In genomic region chr19:49669511-49669910, GRCh38 we compare ENCODE assay signal across 25 cellular contexts. TPM values are rescaled to one million over a fixed set of nuclear protein-coding genes. Genes with fewer than 3 reads are reported as not detected.
DNase-seq lines count a peak whose midpoint lies in the region; ATAC-seq and TF ChIP-seq lines count a peak whose summit lies in the region.
"Had no signal": no experiment of that assay in that cellular context is flagged by ENCODE, and none has a peak within 500 bp of the region (broad histone marks: within the 10 kb centered on the region; RNA-seq: fewer than 3 reads in every experiment).

No MANE protein-coding gene starts in this region.

- H3K36me3 Mint-ChIP-seq in H9 (ENCODE audit: insufficient read depth in 1 of 3, low read depth in 3 of 3), result peaks cover 22 to 48% (median 42%) of the 10 kb centered on the region in 3 experiments; a peak in 6 of 7 replicates
- peaks cover 12% of the 10 kb centered on the region for H3K36me3 Mint-ChIP-seq in endothelial cell (ENCODE audit: low read depth, unreplicated experiment)
- peaks cover 13% of the 10 kb centered on the region for H3K36me3 Mint-ChIP-seq in neural progenitor cell

- H3K4me3 ChIP-seq in neural progenitor cell, result no peak overlapping the region
- H3K4me3 ChIP-seq: A549 had no signal

- no peaks in the 10 kb centered on the region for H3K4me1 ChIP-seq in H9 (ENCODE audit: insufficient read depth, low read length)
- H3K4me1 ChIP-seq in neural progenitor cell, result peaks cover 7% of the 10 kb centered on the region

- H3K4me1 Mint-ChIP-seq in H9, result peaks cover 18 to 31% of the 10 kb centered on the region in 2 experiments
- H3K4me1 Mint-ChIP-seq in endothelial cell (ENCODE audit: unreplicated experiment), result peaks cover 18% of the 10 kb centered on the region
- peaks cover 24% of the 10 kb centered on the region for H3K4me1 Mint-ChIP-seq in neural progenitor cell

- H3K9me3 Mint-ChIP-seq in H9 (peaks cover 0 to 1% of the 10 kb centered on the region in 2 experiments; a peak in 2 of 5 replicates), endothelial cell (ENCODE audit: unreplicated experiment) (no peaks in the 10 kb centered on the region), neural progenitor cell (no peaks in the 10 kb centered on the region)
- H3K9me3 Mint-ChIP-seq: CD8-positive, alpha-beta T cell had no signal

- H3K27ac Mint-ChIP-seq in H9 (peak overlapping the region; percentile 8 to 45 (median 34); a peak in 2 of 7 replicates), endothelial cell (ENCODE audit: unreplicated experiment) (no peak overlapping the region), neural progenitor cell (no peak overlapping the region)
- H3K27ac Mint-ChIP-seq: CD8-positive, alpha-beta T cell had no signal

- no peak overlapping the region for H4K91ac ChIP-seq in H9 (ENCODE audit: insufficient read length, low read depth, low read length)

- H3K23ac ChIP-seq in H9 (ENCODE audit: insufficient read length, low read depth, low read length), result no peak overlapping the region

- no CpG with 5 or more reads among the region's 3 CpGs for WGBS in H9 (ENCODE audit: extremely low coverage, insufficient read length, low lambda C conversion rate)

- H3K4me2 ChIP-seq in H9 (ENCODE audit: insufficient read depth, insufficient read length, low read length) (no peak overlapping the region), neural progenitor cell (no peak overlapping the region)
- H3K4me2 ChIP-seq: A549 had no signal

- H4K20me1 ChIP-seq in H9 (ENCODE audit: control insufficient read depth, insufficient read depth, insufficient read length) (no peaks in the 10 kb centered on the region), neural progenitor cell (ENCODE audit: low read depth) (peaks cover 7% of the 10 kb centered on the region)

- no peak overlapping the region for H3T11ph ChIP-seq in H9 (ENCODE audit: low read length)

- H3K14ac ChIP-seq in H9 (ENCODE audit: insufficient read depth, low read length), result no peak overlapping the region

- TF ChIP-seq CTCF in H9 (conservative IDR thresholded peaks at IDR 0.05) (no peak), endothelial cell (IDR thresholded peaks at IDR 0.05; ENCODE audit: unreplicated experiment) (no peak), neural progenitor cell (IDR thresholded peaks at IDR 0.05) (no peak)

- H3K4ac ChIP-seq in H9 (ENCODE audit: low read depth, low read length), result no peak overlapping the region

- H2BK20ac ChIP-seq in H9 (ENCODE audit: low read depth, low read length, poor library complexity, severe bottlenecking), result no peak overlapping the region

- intact Hi-C loops in cardiac septum (cut with DNase I), result no loop called here

- peak overlapping the region in 1 of 2 experiments; percentile 31; a peak in 2 of 5 replicates for H3K4me3 Mint-ChIP-seq in H9
- peak overlapping the region; percentile 1 for H3K4me3 Mint-ChIP-seq in endothelial cell (ENCODE audit: unreplicated experiment)
- H3K4me3 Mint-ChIP-seq in neural progenitor cell, result peak overlapping the region; percentile 9
- H3K4me3 Mint-ChIP-seq: CD8-positive, alpha-beta T cell had no signal

- peaks cover 11% of the 10 kb centered on the region for H3K79me1 ChIP-seq in H9 (ENCODE audit: insufficient read depth, low read depth, low read length, poor library complexity, severe bottlenecking)

- H3K23me2 ChIP-seq in H9 (ENCODE audit: insufficient read length, low read depth, low read length, poor library complexity, severe bottlenecking), result peaks cover 16% of the 10 kb centered on the region

- H3K18ac ChIP-seq in H9 (ENCODE audit: insufficient read length, low read depth, low read length), result no peak overlapping the region

- H3K9ac ChIP-seq in H9 (ENCODE audit: extremely low read depth, insufficient read length, low read length), result no peak overlapping the region
- no peak overlapping the region for H3K9ac ChIP-seq in neural progenitor cell

- no peak overlapping the region for H2BK5ac ChIP-seq in H9 (ENCODE audit: insufficient read length, low read length)

- no peak for ATAC-seq in GM18502 (IDR thresholded peaks at IDR 0.05; ENCODE audit: poor library complexity, unreplicated experiment)
- no peak for ATAC-seq in GM18519 (IDR thresholded peaks at IDR 0.05; ENCODE audit: low FRiP score, unreplicated experiment)
- ATAC-seq: A549; CD8-positive, alpha-beta T cell had no signal

- H3K27me3 Mint-ChIP-seq in H9 (ENCODE audit: low read depth) (peaks cover 3% of the 10 kb centered on the region), endothelial cell (ENCODE audit: unreplicated experiment) (peaks cover 14% of the 10 kb centered on the region), neural progenitor cell (ENCODE audit: insufficient read depth, low read depth) (no peaks in the 10 kb centered on the region)

- H3K56ac ChIP-seq in H9 (ENCODE audit: insufficient read length, low read depth, low read length), result no peak overlapping the region

- H3K79me2 ChIP-seq in H9 (ENCODE audit: insufficient read depth, low read length) (peaks cover 5% of the 10 kb centered on the region; the same call in 1 of the 2 replicates), neural progenitor cell (ENCODE audit: low read depth) (peaks cover 32% of the 10 kb centered on the region)

- H2BK120ac ChIP-seq in H9 (ENCODE audit: low read depth, low read length, poor library complexity, severe bottlenecking), result no peak overlapping the region

- no peaks in the 10 kb centered on the region for H3K36me3 ChIP-seq in neural progenitor cell

- H3K27ac ChIP-seq in H9 (ENCODE audit: insufficient read length, low read depth, low read length) (no peak overlapping the region), neural progenitor cell (no peak overlapping the region)
- H3K27ac ChIP-seq: A549 had no signal

- H3K27me3 ChIP-seq in H9 (ENCODE audit: insufficient read depth, low read length) (no peaks in the 10 kb centered on the region), neural progenitor cell (no peaks in the 10 kb centered on the region)

- H2BK15ac ChIP-seq in H9 (ENCODE audit: low read depth, low read length), result no peak overlapping the region

- H2AFZ ChIP-seq in H9 (ENCODE audit: low read length) (no peak overlapping the region), neural progenitor cell (replicated peaks) (no peak overlapping the region)

- no peak overlapping the region for H2BK12ac ChIP-seq in H9 (ENCODE audit: insufficient read length, low read depth, low read length)

- H3K9me3 ChIP-seq in H9 (ENCODE audit: control insufficient read depth, low read depth, low read length) (no peaks in the 10 kb centered on the region), neural progenitor cell (ENCODE audit: low read depth) (no peaks in the 10 kb centered on the region)
- H3K9me3 ChIP-seq: A549, Caco-2 had no signal

- no peak overlapping the region for H4K5ac ChIP-seq in H9 (ENCODE audit: insufficient read length, low read depth, low read length)

- peaks cover 39% of the 10 kb centered on the region for H3F3A ChIP-seq in neural progenitor cell (ENCODE audit: low read depth)

- no peak overlapping the region for H2AK5ac ChIP-seq in H9 (ENCODE audit: insufficient read length, low read length)

- H4K8ac ChIP-seq in H9 (replicated peaks; ENCODE audit: insufficient read length, low read depth, low read length), result no peak overlapping the region

- DNase-seq in H9 (no peak), RKO (ENCODE audit: low spot score) (peak; percentile 37), endothelial cell (ENCODE audit: low spot score) (no peak), neural progenitor cell (ENCODE audit: low spot score) (no peak), cardiac septum (ENCODE audit: low spot score) (no peak)
- DNase-seq: AML-193; C1 segment of cervical spinal cord; Caco-2; CD8-positive, alpha-beta T cell; DMS 273 treated with DMSO at 0.1 percent for 48 hours; DMS79 treated with DMSO at 0.1 percent for 48 hours; GF-D8; H7; KBM-7; NCI-H1048; NCI-H1417; NCI-H1694; NCI-H2081; NCI-H2227 treated with DMSO at 0.1 percent for 48 hours; NCI-H510A; SHP77 treated with DMSO at 0.1 percent for 48 hours had no signal

RNA-seq across cellular contexts. Expression of gene BCL2L12, which starts 3.8 kb away (rescaled TPM):
- 145 and 154 TPM in 2 replicates for total RNA-seq in H9 (2021)
- total RNA-seq in endothelial cell (ENCODE audit: unreplicated experiment), result 50.1 TPM
- 6.1 and 41.8 TPM in 2 replicates for total RNA-seq in neural progenitor cell (ENCODE audit: low replicate concordance)
- total RNA-seq in cardiac septum, result 8.9 TPM

RNA-seq across cellular contexts. Expression of gene IRF3, which starts 3.9 kb away (rescaled TPM):
- total RNA-seq in H9 (2021), result 185 and 205 TPM in 2 replicates
- total RNA-seq in endothelial cell (ENCODE audit: unreplicated experiment), result 76.1 TPM
- total RNA-seq in neural progenitor cell (ENCODE audit: low replicate concordance), result 29.5 and 65.1 TPM in 2 replicates
- total RNA-seq in cardiac septum, result 33.7 TPM

RNA-seq across cellular contexts. Expression of gene PRMT1, which starts 7.6 kb away (rescaled TPM):
- total RNA-seq in H9 (2021), result 504 and 505 TPM in 2 replicates
- total RNA-seq in endothelial cell (ENCODE audit: unreplicated experiment), result 175 TPM
- 480 and 755 TPM in 2 replicates for total RNA-seq in neural progenitor cell (ENCODE audit: low replicate concordance)
- 124 TPM for total RNA-seq in cardiac septum

RNA-seq across cellular contexts. Expression of gene ADM5, which starts 19.9 kb away (rescaled TPM):
- total RNA-seq in H9 (2021), result 13.5 and 13.6 TPM in 2 replicates
- 5.3 TPM for total RNA-seq in endothelial cell (ENCODE audit: unreplicated experiment)
- 6.0 and 9.4 TPM in 2 replicates for total RNA-seq in neural progenitor cell (ENCODE audit: low replicate concordance)
- total RNA-seq in cardiac septum, result 0.19 TPM

RNA-seq across cellular contexts. Expression of gene CPT1C, which starts 21.4 kb away (rescaled TPM):
- total RNA-seq in H9 (2021) (66.4 and 74.6 TPM in 2 replicates), endothelial cell (ENCODE audit: unreplicated experiment) (94.1 TPM), neural progenitor cell (ENCODE audit: low replicate concordance) (51.7 and 105 TPM in 2 replicates), cardiac septum (3.1 TPM)
- total RNA-seq: MCF 10A had no signal

Comparison
In these comparisons a context has a peak if more than half of its experiments do, and no peak if none do; other contexts are left out.
1. H3K27ac Mint-ChIP-seq: peak in H9 (3 of 3); none in endothelial cell (single experiment) and neural progenitor cell (single experiment).